In genomic region chr19:45902651-45903625, GRCh38 we compare ENCODE assay signal across 9 cellular contexts. TPM values are rescaled to one million over a fixed set of nuclear protein-coding genes. Genes with fewer than 3 reads are reported as not detected.
DNase-seq lines count a peak whose midpoint lies in the region; ATAC-seq and TF ChIP-seq lines count a peak whose summit lies in the region.
"Had no signal": no experiment of that assay in that cellular context is flagged by ENCODE, and none has a peak within 500 bp of the region (broad histone marks: within the 10 kb centered on the region; RNA-seq: fewer than 3 reads in every experiment).

No MANE protein-coding gene starts in this region.

- peak; percentile 87 for ATAC-seq in HG03175 (IDR thresholded peaks at IDR 0.05; ENCODE audit: unreplicated experiment)
- ATAC-seq in WTC11, result peak; percentile 84

- H3K9me3 Mint-ChIP-seq in WTC11, result no peaks in the 10 kb centered on the region

- H3K27ac ChIP-seq in caudate nucleus (ENCODE audit: low read depth, low read length), result peak overlapping the region; percentile 97
- H3K27ac ChIP-seq in spleen, result peak overlapping the region; percentile 61 to 92 (median 84)

- peak overlapping the region; percentile 57; the same call in 1 of the 2 replicates for H3K27ac Mint-ChIP-seq in WTC11

- no peaks in the 10 kb centered on the region for H3K27me3 ChIP-seq in spleen (replicated peaks in 1 of 7)

- H3K27me3 Mint-ChIP-seq in WTC11 (ENCODE audit: low read depth), result peaks cover 25% of the 10 kb centered on the region

- WGBS in spleen, 5 donors, result 2 to 4% (median 2%) methylated on average over 60 to 73 of the region's 73 CpGs

- intact Hi-C loops in spleen (cut with DNase I; ENCODE audit: low total_unique reads), result no loop called here

- H3K4me3 Mint-ChIP-seq in WTC11, result peak overlapping the region; percentile 91

- H3K4me3 ChIP-seq in AG09309 (ENCODE audit: control insufficient read depth, low read depth, low read length) (peak overlapping the region; percentile 92), spleen (peak overlapping the region; percentile 65 to 91 (median 72))

- peak; percentile 80 for DNase-seq in AG09309 (ENCODE audit: low read depth)
- DNase-seq in NCI-H2227 treated with DMSO at 0.1 percent for 48 hours (lab: John Stamatoyannopoulos, UW), result peak; percentile 95
- DNase-seq in WTC11 (ENCODE audit: low spot score), result peak; percentile 99
- DNase-seq in caudate nucleus (lab: John Stamatoyannopoulos, UW), result peak; percentile 80 to 99 (median 96)
- DNase-seq in iris pigment epithelial cell (ENCODE audit: low read depth), result peak; percentile 94
- DNase-seq in spleen, result peak; percentile 100

- in situ Hi-C loops in GM18951 (cut with MboI; ENCODE audit: low sequenced_read_pairs, unreplicated experiment), result no loop called here

- CTCF ChIA-PET in WTC11 (lab: Charles Lee), result interaction anchor here (0.8 to 4.1 kb wide), 29 partner anchors 10 to 212 kb away, joined by 3 to 41 read pairs (median 5); partner anchors contain the start of genes CCDC61, FOXA3, IRF2BP1 and NOVA2

- TF ChIP-seq CTCF in AG09309 (IDR thresholded peaks at IDR 0.05; ENCODE audit: control insufficient read depth, insufficient read depth, low read depth, low read length, missing control alignments) (no peak), WTC11 (IDR thresholded peaks at IDR 0.05) (no peak), spleen (IDR thresholded peaks at IDR 0.05 in 8 of 11, conservative IDR thresholded peaks at IDR 0.05 in 3 of 11) (peak in 6 of 11 experiments; percentile 15 to 58 (median 27))

- POLR2A ChIA-PET in WTC11 (lab: Charles Lee), result interaction anchor here (0.7 to 2.0 kb wide), 6 partner anchors 17 to 1371 kb away, joined by 4 to 14 read pairs (median 6); partner anchors contain the start of genes FOXA3, IRF2BP1 and SYMPK

- H3K36me3 Mint-ChIP-seq in WTC11, result peaks cover 25% of the 10 kb centered on the region

- no peaks in the 10 kb centered on the region for H3K9me3 ChIP-seq in spleen

- peaks cover 12% of the 10 kb centered on the region for H3K4me1 Mint-ChIP-seq in WTC11

- H3K4me1 ChIP-seq in spleen, result peaks cover 15 to 47% (median 26%) of the 10 kb centered on the region in 6 donors

- H3K36me3 ChIP-seq in spleen, result peaks cover 0 to 30% (median 15%) of the 10 kb centered on the region in 6 donors

- TF ChIP-seq POLR2A in GM18951 (IDR thresholded peaks at IDR 0.05; ENCODE audit: extremely low read depth, insufficient read depth, insufficient read length) (peak; percentile 95), spleen (IDR thresholded peaks at IDR 0.05) (peak in 2 of 3 donors; percentile 40 to 65)

TF ChIP-seq in WTC11, 78 proteins besides CTCF, POLR2A, EP300 and RAD21 (continues in another document):
- TF ChIP-seq NFE2L1 (CRISPR knock-in tag; IDR thresholded peaks at IDR 0.05) (no peak; the same call in 1 of the 2 replicates), E2F4 (CRISPR knock-in tag; IDR thresholded peaks at IDR 0.05; ENCODE audit: borderline replicate concordance, low read depth) (no peak), ERG (CRISPR knock-in tag; IDR thresholded peaks at IDR 0.05) (no peak), USF1 (CRISPR knock-in tag; IDR thresholded peaks at IDR 0.05) (peak; percentile 23; the same call in 1 of the 2 replicates), EMX1 (CRISPR knock-in tag; IDR thresholded peaks at IDR 0.05) (no peak), OVOL2 (CRISPR knock-in tag; IDR thresholded peaks at IDR 0.05; ENCODE audit: borderline replicate concordance) (no peak), ZBTB43 (CRISPR knock-in tag; IDR thresholded peaks at IDR 0.05) (no peak; the same call in 1 of the 2 replicates), JUN (CRISPR knock-in tag; IDR thresholded peaks at IDR 0.05) (no peak), RORB (CRISPR knock-in tag; IDR thresholded peaks at IDR 0.05) (no peak), ETV6 (CRISPR knock-in tag; IDR thresholded peaks at IDR 0.05) (0 out of 2 replicates have a peak, but pooled peaks have one; percentile 7), STAT6 (CRISPR knock-in tag; conservative IDR thresholded peaks at IDR 0.05; ENCODE audit: low read depth) (no peak), ZNF232 (CRISPR knock-in tag; IDR thresholded peaks at IDR 0.05) (no peak), TCF7 (CRISPR knock-in tag; IDR thresholded peaks at IDR 0.05; ENCODE audit: low read depth) (no peak)

RNA-seq across cellular contexts. Expression of gene MYPOP, which starts 0.5 kb away (rescaled TPM):
- total RNA-seq in WTC11 (2021) (13.6 to 15.1 TPM (median 14.8 TPM) in 3 replicates), spleen (10 to 100 TPM in 4 of 7 donors, 1 to 10 TPM in 3; 5.8 to 13.2 (median 11.0) TPM)
- polyA plus RNA-seq in spleen, result 1 to 10 TPM; 5.1 to 9.6 (median 9.3) TPM

RNA-seq across cellular contexts. Expression of gene NANOS2, which starts 11.6 kb away (rescaled TPM):
- total RNA-seq in WTC11 (2021) (0.13 to 0.18 TPM in 2 of 3 replicates, not detected in the other), spleen (not detected)
- polyA plus RNA-seq in spleen, result not detected
- total RNA-seq: T-helper 2 cell treated with Interferon-gamma antibody and Interleukin-4, amounts not matched to agents 100 ng/mL and 5 ng/mL, for 36 hours had no signal

RNA-seq across cellular contexts. Expression of gene IRF2BP1, which starts 17.0 kb away (rescaled TPM):
- total RNA-seq in WTC11 (2021) (29.8 to 32.3 TPM (median 30.3 TPM) in 3 replicates), spleen (10 to 100 TPM; 18.5 to 29.4 (median 23.3) TPM)
- polyA plus RNA-seq in spleen, result 10 to 100 TPM in 2 of 3 donors, 1 to 10 TPM in 1; 10.0 to 19.9 (median 10.6) TPM

RNA-seq across cellular contexts. Expression of gene FOXA3, which starts 38.8 kb away (rescaled TPM):
- total RNA-seq in WTC11 (2021) (20.7 to 24.6 TPM (median 24.2 TPM) in 3 replicates), spleen (under 1 TPM in 1 of 7 donors, not detected in 6; 0.24 TPM)
- under 1 TPM in 2 of 3 donors, not detected in 1; 0.09 to 0.16 TPM for polyA plus RNA-seq in spleen
- total RNA-seq: T-helper 2 cell treated with Interferon-gamma antibody and Interleukin-4, amounts not matched to agents 100 ng/mL and 5 ng/mL, for 36 hours had no signal

RNA-seq across cellular contexts. Expression of gene SYMPK, which starts 40.0 kb away (rescaled TPM):
- 105 to 111 TPM (median 106 TPM) in 3 replicates for total RNA-seq in WTC11 (2021)
- 100 to 1,000 TPM in 1 of 7 donors, 10 to 100 TPM in 6; 56.3 to 106 (median 75.1) TPM for total RNA-seq in spleen
- polyA plus RNA-seq in spleen, result 100 to 1,000 TPM in 2 of 3 donors, 10 to 100 TPM in 1; 60.3 to 148 (median 147) TPM

Comparison
In these comparisons a context has a peak if more than half of its experiments do, and no peak if none do; other contexts are left out.
1. Peak in every context shown above with its lines: DNase-seq, ATAC-seq, H3K4me3 ChIP-seq and H3K27ac ChIP-seq.
2. CTCF ChIP-seq: peak in spleen (6 of 11); none in AG09309 (single experiment) and WTC11 (single experiment).